Comparison of ENCODE assay signal across 1 cellular context in the genomic region with DNA sequence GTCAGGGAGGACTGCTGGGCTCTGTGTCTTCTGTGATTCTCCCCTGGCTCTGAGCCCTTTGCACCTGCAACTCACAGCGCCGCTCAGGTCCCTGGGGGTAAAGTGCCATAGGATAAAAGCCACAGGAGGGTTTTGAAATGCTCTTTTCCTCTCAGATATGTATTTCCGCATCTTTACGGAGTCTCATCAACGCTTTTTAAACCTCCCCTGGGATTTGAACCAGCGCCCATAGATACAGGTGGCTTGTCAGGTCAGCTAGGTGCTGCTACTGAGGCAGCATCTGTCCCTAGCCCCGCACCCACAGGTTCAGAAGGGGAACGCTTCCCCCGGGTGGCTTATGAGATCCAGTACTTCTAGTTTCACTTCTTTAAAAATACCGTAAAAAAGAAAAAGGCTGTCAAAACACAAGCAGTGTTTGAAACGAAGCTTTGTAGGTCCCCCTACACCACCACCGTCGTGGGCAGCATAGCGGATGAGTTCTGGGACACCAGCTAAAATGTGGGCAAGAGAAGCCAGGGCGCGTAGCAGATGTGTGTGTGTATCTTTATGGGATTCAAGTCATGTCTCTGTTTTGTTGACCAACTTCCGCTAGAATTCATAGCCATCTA.
TF ChIP-seq lines count a peak whose summit lies in the region.

No MANE protein-coding gene starts in this region.

TF ChIP-seq in GM12878, 131 proteins besides CTCF, POLR2A, EP300 and RAD21 (continued from another document and continues in another):
- TF ChIP-seq, protein P1, sequence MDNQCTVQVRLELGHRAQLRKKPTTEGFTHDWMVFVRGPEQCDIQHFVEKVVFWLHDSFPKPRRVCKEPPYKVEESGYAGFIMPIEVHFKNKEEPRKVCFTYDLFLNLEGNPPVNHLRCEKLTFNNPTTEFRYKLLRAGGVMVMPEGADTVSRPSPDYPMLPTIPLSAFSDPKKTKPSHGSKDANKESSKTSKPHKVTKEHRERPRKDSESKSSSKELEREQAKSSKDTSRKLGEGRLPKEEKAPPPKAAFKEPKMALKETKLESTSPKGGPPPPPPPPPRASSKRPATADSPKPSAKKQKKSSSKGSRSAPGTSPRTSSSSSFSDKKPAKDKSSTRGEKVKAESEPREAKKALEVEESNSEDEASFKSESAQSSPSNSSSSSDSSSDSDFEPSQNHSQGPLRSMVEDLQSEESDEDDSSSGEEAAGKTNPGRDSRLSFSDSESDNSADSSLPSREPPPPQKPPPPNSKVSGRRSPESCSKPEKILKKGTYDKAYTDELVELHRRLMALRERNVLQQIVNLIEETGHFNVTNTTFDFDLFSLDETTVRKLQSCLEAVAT (IDR thresholded peaks at IDR 0.05) = 0 out of 2 replicates have a peak, but pooled peaks have one; percentile 44
- TF ChIP-seq, protein P2, sequence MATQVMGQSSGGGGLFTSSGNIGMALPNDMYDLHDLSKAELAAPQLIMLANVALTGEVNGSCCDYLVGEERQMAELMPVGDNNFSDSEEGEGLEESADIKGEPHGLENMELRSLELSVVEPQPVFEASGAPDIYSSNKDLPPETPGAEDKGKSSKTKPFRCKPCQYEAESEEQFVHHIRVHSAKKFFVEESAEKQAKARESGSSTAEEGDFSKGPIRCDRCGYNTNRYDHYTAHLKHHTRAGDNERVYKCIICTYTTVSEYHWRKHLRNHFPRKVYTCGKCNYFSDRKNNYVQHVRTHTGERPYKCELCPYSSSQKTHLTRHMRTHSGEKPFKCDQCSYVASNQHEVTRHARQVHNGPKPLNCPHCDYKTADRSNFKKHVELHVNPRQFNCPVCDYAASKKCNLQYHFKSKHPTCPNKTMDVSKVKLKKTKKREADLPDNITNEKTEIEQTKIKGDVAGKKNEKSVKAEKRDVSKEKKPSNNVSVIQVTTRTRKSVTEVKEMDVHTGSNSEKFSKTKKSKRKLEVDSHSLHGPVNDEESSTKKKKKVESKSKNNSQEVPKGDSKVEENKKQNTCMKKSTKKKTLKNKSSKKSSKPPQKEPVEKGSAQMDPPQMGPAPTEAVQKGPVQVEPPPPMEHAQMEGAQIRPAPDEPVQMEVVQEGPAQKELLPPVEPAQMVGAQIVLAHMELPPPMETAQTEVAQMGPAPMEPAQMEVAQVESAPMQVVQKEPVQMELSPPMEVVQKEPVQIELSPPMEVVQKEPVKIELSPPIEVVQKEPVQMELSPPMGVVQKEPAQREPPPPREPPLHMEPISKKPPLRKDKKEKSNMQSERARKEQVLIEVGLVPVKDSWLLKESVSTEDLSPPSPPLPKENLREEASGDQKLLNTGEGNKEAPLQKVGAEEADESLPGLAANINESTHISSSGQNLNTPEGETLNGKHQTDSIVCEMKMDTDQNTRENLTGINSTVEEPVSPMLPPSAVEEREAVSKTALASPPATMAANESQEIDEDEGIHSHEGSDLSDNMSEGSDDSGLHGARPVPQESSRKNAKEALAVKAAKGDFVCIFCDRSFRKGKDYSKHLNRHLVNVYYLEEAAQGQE (IDR thresholded peaks at IDR 0.05; ENCODE audit: low read depth, low read length) = no peak
- TF ChIP-seq CREB1 (IDR thresholded peaks at IDR 0.05; ENCODE audit: low read depth) (peak; percentile 70), HCFC1 (IDR thresholded peaks at IDR 0.05; ENCODE audit: low read length) (no peak), FOXM1 (IDR thresholded peaks at IDR 0.05; ENCODE audit: low read depth, low read length) (peak; percentile 92), EED (IDR thresholded peaks at IDR 0.05; ENCODE audit: low read depth) (peak; percentile 89), TCF7 (IDR thresholded peaks at IDR 0.05; ENCODE audit: borderline replicate concordance) (no peak; the same call in 1 of the 2 replicates), NR2C2 (IDR thresholded peaks at IDR 0.05; ENCODE audit: borderline replicate concordance, control insufficient read depth, insufficient read length, low read depth) (no peak), BCL11A (IDR thresholded peaks at IDR 0.05; ENCODE audit: low read depth, low read length) (peak; percentile 72), ZNF274 (IDR thresholded peaks at IDR 0.05; ENCODE audit: insufficient read depth, insufficient read length) (no peak), ASH2L (IDR thresholded peaks at IDR 0.05; ENCODE audit: borderline replicate concordance, low read depth) (no peak), FOS (IDR thresholded peaks at IDR 0.05; ENCODE audit: borderline replicate concordance, extremely low read depth, insufficient read length) (no peak), KAT2A (conservative IDR thresholded peaks at IDR 0.05; ENCODE audit: control insufficient read depth, low read depth, low read length) (no peak), CEBPB (IDR thresholded peaks at IDR 0.05; ENCODE audit: borderline replicate concordance in 1 of 2, low read depth in 2 of 2, low read length in 2 of 2) (no peak), ZBED1 (IDR thresholded peaks at IDR 0.05; ENCODE audit: borderline replicate concordance) (peak; percentile 13), SMC3 (IDR thresholded peaks at IDR 0.05; ENCODE audit: borderline replicate concordance, low read length) (peak; percentile 16; the same call in 1 of the 2 replicates), LARP7 (IDR thresholded peaks at IDR 0.05) (no peak), SUZ12 (IDR thresholded peaks at IDR 0.05; ENCODE audit: unreplicated experiment) (no peak)
- TF ChIP-seq, protein P3, sequence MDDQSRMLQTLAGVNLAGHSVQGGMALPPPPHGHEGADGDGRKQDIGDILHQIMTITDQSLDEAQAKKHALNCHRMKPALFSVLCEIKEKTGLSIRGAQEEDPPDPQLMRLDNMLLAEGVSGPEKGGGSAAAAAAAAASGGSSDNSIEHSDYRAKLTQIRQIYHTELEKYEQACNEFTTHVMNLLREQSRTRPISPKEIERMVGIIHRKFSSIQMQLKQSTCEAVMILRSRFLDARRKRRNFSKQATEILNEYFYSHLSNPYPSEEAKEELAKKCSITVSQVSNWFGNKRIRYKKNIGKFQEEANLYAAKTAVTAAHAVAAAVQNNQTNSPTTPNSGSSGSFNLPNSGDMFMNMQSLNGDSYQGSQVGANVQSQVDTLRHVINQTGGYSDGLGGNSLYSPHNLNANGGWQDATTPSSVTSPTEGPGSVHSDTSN (IDR thresholded peaks at IDR 0.05; ENCODE audit: insufficient replicate concordance, low read depth, low read length) = no peak
- TF ChIP-seq, protein P4, sequence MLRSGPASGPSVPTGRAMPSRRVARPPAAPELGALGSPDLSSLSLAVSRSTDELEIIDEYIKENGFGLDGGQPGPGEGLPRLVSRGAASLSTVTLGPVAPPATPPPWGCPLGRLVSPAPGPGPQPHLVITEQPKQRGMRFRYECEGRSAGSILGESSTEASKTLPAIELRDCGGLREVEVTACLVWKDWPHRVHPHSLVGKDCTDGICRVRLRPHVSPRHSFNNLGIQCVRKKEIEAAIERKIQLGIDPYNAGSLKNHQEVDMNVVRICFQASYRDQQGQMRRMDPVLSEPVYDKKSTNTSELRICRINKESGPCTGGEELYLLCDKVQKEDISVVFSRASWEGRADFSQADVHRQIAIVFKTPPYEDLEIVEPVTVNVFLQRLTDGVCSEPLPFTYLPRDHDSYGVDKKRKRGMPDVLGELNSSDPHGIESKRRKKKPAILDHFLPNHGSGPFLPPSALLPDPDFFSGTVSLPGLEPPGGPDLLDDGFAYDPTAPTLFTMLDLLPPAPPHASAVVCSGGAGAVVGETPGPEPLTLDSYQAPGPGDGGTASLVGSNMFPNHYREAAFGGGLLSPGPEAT (IDR thresholded peaks at IDR 0.05; ENCODE audit: low read depth) = peak; percentile 84
- TF ChIP-seq, protein P5, sequence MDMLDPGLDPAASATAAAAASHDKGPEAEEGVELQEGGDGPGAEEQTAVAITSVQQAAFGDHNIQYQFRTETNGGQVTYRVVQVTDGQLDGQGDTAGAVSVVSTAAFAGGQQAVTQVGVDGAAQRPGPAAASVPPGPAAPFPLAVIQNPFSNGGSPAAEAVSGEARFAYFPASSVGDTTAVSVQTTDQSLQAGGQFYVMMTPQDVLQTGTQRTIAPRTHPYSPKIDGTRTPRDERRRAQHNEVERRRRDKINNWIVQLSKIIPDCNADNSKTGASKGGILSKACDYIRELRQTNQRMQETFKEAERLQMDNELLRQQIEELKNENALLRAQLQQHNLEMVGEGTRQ (IDR thresholded peaks at IDR 0.05; ENCODE audit: borderline replicate concordance, low read depth, low read length) = no peak
- TF ChIP-seq, protein P6, sequence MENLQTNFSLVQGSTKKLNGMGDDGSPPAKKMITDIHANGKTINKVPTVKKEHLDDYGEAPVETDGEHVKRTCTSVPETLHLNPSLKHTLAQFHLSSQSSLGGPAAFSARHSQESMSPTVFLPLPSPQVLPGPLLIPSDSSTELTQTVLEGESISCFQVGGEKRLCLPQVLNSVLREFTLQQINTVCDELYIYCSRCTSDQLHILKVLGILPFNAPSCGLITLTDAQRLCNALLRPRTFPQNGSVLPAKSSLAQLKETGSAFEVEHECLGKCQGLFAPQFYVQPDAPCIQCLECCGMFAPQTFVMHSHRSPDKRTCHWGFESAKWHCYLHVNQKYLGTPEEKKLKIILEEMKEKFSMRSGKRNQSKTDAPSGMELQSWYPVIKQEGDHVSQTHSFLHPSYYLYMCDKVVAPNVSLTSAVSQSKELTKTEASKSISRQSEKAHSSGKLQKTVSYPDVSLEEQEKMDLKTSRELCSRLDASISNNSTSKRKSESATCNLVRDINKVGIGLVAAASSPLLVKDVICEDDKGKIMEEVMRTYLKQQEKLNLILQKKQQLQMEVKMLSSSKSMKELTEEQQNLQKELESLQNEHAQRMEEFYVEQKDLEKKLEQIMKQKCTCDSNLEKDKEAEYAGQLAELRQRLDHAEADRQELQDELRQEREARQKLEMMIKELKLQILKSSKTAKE (IDR thresholded peaks at IDR 0.05; ENCODE audit: low read depth, poor library complexity, severe bottlenecking) = peak; percentile 81
- TF ChIP-seq, protein P7, sequence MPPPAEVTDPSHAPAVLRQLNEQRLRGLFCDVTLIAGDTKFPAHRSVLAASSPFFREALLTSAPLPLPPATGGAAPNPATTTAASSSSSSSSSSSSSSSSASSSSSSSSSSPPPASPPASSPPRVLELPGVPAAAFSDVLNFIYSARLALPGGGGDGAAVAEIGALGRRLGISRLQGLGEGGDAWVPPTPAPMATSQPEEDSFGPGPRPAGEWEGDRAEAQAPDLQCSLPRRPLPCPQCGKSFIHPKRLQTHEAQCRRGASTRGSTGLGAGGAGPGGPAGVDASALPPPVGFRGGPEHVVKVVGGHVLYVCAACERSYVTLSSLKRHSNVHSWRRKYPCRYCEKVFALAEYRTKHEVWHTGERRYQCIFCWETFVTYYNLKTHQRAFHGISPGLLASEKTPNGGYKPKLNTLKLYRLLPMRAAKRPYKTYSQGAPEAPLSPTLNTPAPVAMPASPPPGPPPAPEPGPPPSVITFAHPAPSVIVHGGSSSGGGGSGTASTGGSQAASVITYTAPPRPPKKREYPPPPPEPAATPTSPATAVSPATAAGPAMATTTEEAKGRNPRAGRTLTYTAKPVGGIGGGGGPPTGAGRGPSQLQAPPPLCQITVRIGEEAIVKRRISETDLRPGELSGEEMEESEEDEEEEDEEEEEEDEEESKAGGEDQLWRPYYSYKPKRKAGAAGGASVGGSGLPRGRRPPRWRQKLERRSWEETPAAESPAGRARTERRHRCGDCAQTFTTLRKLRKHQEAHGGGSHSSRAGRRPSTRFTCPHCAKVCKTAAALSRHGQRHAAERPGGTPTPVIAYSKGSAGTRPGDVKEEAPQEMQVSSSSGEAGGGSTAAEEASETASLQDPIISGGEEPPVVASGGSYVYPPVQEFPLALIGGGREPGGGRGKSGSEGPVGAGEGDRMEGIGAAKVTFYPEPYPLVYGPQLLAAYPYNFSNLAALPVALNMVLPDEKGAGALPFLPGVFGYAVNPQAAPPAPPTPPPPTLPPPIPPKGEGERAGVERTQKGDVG (CRISPR knock-in tag; IDR thresholded peaks at IDR 0.05) = no peak
- TF ChIP-seq, protein P8, sequence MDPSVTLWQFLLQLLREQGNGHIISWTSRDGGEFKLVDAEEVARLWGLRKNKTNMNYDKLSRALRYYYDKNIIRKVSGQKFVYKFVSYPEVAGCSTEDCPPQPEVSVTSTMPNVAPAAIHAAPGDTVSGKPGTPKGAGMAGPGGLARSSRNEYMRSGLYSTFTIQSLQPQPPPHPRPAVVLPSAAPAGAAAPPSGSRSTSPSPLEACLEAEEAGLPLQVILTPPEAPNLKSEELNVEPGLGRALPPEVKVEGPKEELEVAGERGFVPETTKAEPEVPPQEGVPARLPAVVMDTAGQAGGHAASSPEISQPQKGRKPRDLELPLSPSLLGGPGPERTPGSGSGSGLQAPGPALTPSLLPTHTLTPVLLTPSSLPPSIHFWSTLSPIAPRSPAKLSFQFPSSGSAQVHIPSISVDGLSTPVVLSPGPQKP (IDR thresholded peaks at IDR 0.05; ENCODE audit: low read depth, low read length) = no peak
- TF ChIP-seq, protein P9, sequence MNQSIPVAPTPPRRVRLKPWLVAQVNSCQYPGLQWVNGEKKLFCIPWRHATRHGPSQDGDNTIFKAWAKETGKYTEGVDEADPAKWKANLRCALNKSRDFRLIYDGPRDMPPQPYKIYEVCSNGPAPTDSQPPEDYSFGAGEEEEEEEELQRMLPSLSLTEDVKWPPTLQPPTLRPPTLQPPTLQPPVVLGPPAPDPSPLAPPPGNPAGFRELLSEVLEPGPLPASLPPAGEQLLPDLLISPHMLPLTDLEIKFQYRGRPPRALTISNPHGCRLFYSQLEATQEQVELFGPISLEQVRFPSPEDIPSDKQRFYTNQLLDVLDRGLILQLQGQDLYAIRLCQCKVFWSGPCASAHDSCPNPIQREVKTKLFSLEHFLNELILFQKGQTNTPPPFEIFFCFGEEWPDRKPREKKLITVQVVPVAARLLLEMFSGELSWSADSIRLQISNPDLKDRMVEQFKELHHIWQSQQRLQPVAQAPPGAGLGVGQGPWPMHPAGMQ (IDR thresholded peaks at IDR 0.05; ENCODE audit: borderline replicate concordance) = no peak
- TF ChIP-seq, protein P10, sequence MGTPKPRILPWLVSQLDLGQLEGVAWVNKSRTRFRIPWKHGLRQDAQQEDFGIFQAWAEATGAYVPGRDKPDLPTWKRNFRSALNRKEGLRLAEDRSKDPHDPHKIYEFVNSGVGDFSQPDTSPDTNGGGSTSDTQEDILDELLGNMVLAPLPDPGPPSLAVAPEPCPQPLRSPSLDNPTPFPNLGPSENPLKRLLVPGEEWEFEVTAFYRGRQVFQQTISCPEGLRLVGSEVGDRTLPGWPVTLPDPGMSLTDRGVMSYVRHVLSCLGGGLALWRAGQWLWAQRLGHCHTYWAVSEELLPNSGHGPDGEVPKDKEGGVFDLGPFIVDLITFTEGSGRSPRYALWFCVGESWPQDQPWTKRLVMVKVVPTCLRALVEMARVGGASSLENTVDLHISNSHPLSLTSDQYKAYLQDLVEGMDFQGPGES (IDR thresholded peaks at IDR 0.05) = no peak
- TF ChIP-seq, protein P11, sequence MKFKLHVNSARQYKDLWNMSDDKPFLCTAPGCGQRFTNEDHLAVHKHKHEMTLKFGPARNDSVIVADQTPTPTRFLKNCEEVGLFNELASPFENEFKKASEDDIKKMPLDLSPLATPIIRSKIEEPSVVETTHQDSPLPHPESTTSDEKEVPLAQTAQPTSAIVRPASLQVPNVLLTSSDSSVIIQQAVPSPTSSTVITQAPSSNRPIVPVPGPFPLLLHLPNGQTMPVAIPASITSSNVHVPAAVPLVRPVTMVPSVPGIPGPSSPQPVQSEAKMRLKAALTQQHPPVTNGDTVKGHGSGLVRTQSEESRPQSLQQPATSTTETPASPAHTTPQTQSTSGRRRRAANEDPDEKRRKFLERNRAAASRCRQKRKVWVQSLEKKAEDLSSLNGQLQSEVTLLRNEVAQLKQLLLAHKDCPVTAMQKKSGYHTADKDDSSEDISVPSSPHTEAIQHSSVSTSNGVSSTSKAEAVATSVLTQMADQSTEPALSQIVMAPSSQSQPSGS (IDR thresholded peaks at IDR 0.05; ENCODE audit: low read length) = peak; percentile 86
